ENCODE assay signal across 5 cellular contexts in the genomic region with DNA sequence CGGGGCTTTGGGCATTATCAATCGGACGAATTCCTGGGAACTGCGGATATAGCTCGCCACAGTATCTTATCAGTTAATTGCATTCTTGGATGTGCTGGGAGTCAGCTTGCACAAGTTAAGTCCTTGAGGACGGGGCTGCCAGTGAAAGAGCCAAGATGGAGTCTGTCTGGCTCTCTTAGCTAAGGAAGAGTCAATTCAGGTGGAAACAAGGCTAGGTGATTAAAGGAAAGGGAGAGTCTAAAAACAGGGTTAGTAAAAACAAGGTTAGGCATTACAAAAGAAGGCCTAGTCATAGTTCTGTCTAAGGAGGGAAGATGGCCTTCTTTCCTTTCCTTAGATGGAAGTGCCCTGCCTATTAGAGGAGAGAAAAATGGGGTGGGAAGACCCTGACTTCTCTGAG. TPM values are rescaled to one million over a fixed set of nuclear protein-coding genes. Genes with fewer than 3 reads are reported as not detected.
"Had no signal": no experiment of that assay in that cellular context is flagged by ENCODE, and none has a peak within 500 bp of the region (broad histone marks: within the 10 kb centered on the region; RNA-seq: fewer than 3 reads in every experiment).

No MANE protein-coding gene starts in this region.

RNA-seq across cellular contexts. Expression of a gene that starts 56.2 kb away (rescaled TPM):
- total RNA-seq: fibroblast of villous mesenchyme, lower leg skin, suprapubic skin, upper lobe of right lung, vagina had no signal
